1 cellular context compared by ENCODE assay signal in the genomic region with DNA sequence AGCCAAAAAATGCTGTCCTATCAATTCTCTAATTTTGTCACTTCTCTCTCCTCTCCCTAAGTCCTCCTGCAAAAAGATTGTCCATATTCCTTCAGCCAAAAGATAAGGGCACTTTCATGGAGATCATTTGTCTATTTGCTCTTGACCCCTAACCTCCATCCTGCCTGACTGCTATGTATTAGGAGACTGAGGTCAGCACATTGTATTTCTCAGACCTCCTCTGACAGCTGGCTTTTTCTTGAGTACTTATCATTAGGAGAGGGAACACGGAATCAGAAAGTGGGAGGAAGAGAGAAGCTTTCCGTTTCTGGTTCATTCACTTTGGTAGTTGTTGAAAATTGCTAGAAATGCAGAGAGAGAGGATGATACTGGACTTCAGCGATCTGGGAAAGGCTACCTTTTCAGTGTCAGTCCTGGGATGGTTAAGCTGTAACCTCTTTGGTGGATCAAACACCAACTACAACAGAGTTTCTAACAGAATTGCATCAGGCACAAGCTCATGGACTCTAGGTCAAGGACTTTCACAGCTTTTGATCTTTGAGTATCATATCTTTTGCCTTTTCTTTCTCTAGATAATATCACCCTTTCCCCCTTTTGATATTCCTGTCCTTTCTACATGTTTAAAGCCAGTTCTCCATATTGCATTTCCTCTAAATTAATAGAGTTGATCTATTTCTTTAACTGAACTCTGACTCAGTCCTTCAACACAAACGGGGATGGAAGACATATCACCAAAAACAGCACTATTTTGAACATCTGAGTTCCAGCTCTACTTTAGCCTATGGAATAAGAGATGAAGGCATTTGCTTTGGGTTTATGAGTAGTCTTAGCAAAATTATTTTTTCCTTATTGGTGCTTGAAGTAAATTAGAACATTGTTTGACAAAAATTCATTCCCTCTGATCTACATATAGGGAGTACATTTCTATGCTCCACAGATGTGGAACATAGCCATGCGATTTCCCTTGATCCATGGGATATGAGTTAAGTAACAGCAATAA.
TF ChIP-seq lines count a peak whose summit lies in the region.

No MANE protein-coding gene starts in this region.

TF ChIP-seq in HepG2, 621 proteins besides CTCF, POLR2A, EP300 and RAD21 (continued from another document and continues in another):
- TF ChIP-seq ZBTB39 (CRISPR knock-in tag; IDR thresholded peaks at IDR 0.05) (no peak), TEF (CRISPR knock-in tag; IDR thresholded peaks at IDR 0.05) (no peak), ZBTB3 (CRISPR knock-in tag; IDR thresholded peaks at IDR 0.05; ENCODE audit: borderline replicate concordance, low read depth) (no peak), TOPORS (CRISPR knock-in tag; IDR thresholded peaks at IDR 0.05) (0 out of 2 replicates have a peak, but pooled peaks have one; percentile 60), MBD4 (IDR thresholded peaks at IDR 0.05; ENCODE audit: borderline replicate concordance, low read length) (peak; percentile 87; the same call in 1 of the 2 replicates), ATF2 (CRISPR knock-in tag; IDR thresholded peaks at IDR 0.05) (peak; percentile 69; the same call in 1 of the 2 replicates), GLI4 (CRISPR knock-in tag; IDR thresholded peaks at IDR 0.05; ENCODE audit: borderline replicate concordance) (no peak), ZNF768 (CRISPR knock-in tag; IDR thresholded peaks at IDR 0.05) (no peak), ZNF543 (CRISPR knock-in tag; IDR thresholded peaks at IDR 0.05) (peak; percentile 48; the same call in 1 of the 2 replicates), FOXP1 (IDR thresholded peaks at IDR 0.05) (no peak), FOXP1 (CRISPR knock-in tag; IDR thresholded peaks at IDR 0.05) (peak; percentile 77), HOXD1 (CRISPR knock-in tag; IDR thresholded peaks at IDR 0.05) (no peak), GATAD2A (CRISPR knock-in tag; IDR thresholded peaks at IDR 0.05) (peak; percentile 94), JUN (CRISPR knock-in tag; IDR thresholded peaks at IDR 0.05) (no peak), MYC (CRISPR knock-in tag; IDR thresholded peaks at IDR 0.05; ENCODE audit: borderline replicate concordance) (no peak), ZNF333 (CRISPR knock-in tag; IDR thresholded peaks at IDR 0.05; ENCODE audit: borderline replicate concordance) (no peak), ZNF782 (CRISPR knock-in tag; IDR thresholded peaks at IDR 0.05; ENCODE audit: borderline replicate concordance) (no peak), FOXM1 (CRISPR knock-in tag; IDR thresholded peaks at IDR 0.05) (no peak), ZFY (CRISPR knock-in tag; IDR thresholded peaks at IDR 0.05) (no peak), RBM39 (IDR thresholded peaks at IDR 0.05; ENCODE audit: low read depth, low read length, poor library complexity, severe bottlenecking) (no peak), KMT2B (CRISPR knock-in tag; IDR thresholded peaks at IDR 0.05) (no peak), ISL2 (CRISPR knock-in tag; IDR thresholded peaks at IDR 0.05) (peak; percentile 93), ZNF792 (CRISPR knock-in tag; IDR thresholded peaks at IDR 0.05) (0 out of 2 replicates have a peak, but pooled peaks have one; percentile 20), TSC22D2 (CRISPR knock-in tag; IDR thresholded peaks at IDR 0.05; ENCODE audit: borderline replicate concordance) (no peak), ZNF570 (CRISPR knock-in tag; IDR thresholded peaks at IDR 0.05; ENCODE audit: borderline replicate concordance) (no peak), NFYC (CRISPR knock-in tag; IDR thresholded peaks at IDR 0.05) (no peak), PHB2 (IDR thresholded peaks at IDR 0.05; ENCODE audit: partially characterized antibody) (no peak), THRA (CRISPR knock-in tag; IDR thresholded peaks at IDR 0.05; ENCODE audit: borderline replicate concordance) (peak; percentile 37; the same call in 1 of the 2 replicates), ZNF121 (CRISPR knock-in tag; IDR thresholded peaks at IDR 0.05) (no peak), HDAC2 (CRISPR knock-in tag; IDR thresholded peaks at IDR 0.05) (peak; percentile 87), SALL1 (CRISPR knock-in tag; IDR thresholded peaks at IDR 0.05) (peak; percentile 75; the same call in 1 of the 2 replicates), ZNF790 (CRISPR knock-in tag; IDR thresholded peaks at IDR 0.05; ENCODE audit: borderline replicate concordance) (no peak), CHD4 (IDR thresholded peaks at IDR 0.05; ENCODE audit: borderline replicate concordance, low read length) (0 out of 2 replicates have a peak, but pooled peaks have one; percentile 47), ZSCAN25 (CRISPR knock-in tag; IDR thresholded peaks at IDR 0.05) (0 out of 2 replicates have a peak, but pooled peaks have one; percentile 5), U2AF2 (IDR thresholded peaks at IDR 0.05; ENCODE audit: low read depth, low read length) (no peak), ZNF430 (CRISPR knock-in tag; IDR thresholded peaks at IDR 0.05) (0 out of 2 replicates have a peak, but pooled peaks have one; percentile 54), TGIF2 (CRISPR knock-in tag; IDR thresholded peaks at IDR 0.05) (0 out of 2 replicates have a peak, but pooled peaks have one; percentile 21), ZNF12 (CRISPR knock-in tag; IDR thresholded peaks at IDR 0.05) (0 out of 2 replicates have a peak, but pooled peaks have one; percentile 49)
- TF ChIP-seq, protein P1, sequence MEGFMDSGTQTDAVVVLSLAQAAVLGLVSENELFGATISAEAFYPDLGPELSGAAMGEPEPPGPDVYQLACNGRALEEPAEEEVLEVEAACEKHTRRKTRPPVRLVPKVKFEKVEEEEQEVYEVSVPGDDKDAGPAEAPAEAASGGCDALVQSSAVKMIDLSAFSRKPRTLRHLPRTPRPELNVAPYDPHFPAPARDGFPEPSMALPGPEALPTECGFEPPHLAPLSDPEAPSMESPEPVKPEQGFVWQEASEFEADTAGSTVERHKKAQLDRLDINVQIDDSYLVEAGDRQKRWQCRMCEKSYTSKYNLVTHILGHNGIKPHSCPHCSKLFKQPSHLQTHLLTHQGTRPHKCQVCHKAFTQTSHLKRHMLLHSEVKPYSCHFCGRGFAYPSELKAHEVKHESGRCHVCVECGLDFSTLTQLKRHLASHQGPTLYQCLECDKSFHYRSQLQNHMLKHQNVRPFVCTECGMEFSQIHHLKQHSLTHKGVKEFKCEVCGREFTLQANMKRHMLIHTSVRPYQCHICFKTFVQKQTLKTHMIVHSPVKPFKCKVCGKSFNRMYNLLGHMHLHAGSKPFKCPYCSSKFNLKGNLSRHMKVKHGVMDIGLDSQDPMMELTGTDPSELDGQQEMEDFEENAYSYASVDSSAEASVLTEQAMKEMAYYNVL (CRISPR knock-in tag; IDR thresholded peaks at IDR 0.05; ENCODE audit: borderline replicate concordance) = peak; percentile 98
- TF ChIP-seq, protein P2, sequence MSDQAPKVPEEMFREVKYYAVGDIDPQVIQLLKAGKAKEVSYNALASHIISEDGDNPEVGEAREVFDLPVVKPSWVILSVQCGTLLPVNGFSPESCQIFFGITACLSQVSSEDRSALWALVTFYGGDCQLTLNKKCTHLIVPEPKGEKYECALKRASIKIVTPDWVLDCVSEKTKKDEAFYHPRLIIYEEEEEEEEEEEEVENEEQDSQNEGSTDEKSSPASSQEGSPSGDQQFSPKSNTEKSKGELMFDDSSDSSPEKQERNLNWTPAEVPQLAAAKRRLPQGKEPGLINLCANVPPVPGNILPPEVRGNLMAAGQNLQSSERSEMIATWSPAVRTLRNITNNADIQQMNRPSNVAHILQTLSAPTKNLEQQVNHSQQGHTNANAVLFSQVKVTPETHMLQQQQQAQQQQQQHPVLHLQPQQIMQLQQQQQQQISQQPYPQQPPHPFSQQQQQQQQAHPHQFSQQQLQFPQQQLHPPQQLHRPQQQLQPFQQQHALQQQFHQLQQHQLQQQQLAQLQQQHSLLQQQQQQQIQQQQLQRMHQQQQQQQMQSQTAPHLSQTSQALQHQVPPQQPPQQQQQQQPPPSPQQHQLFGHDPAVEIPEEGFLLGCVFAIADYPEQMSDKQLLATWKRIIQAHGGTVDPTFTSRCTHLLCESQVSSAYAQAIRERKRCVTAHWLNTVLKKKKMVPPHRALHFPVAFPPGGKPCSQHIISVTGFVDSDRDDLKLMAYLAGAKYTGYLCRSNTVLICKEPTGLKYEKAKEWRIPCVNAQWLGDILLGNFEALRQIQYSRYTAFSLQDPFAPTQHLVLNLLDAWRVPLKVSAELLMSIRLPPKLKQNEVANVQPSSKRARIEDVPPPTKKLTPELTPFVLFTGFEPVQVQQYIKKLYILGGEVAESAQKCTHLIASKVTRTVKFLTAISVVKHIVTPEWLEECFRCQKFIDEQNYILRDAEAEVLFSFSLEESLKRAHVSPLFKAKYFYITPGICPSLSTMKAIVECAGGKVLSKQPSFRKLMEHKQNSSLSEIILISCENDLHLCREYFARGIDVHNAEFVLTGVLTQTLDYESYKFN (CRISPR knock-in tag; conservative IDR thresholded peaks at IDR 0.05) = peak; percentile 93
- TF ChIP-seq, protein P3, sequence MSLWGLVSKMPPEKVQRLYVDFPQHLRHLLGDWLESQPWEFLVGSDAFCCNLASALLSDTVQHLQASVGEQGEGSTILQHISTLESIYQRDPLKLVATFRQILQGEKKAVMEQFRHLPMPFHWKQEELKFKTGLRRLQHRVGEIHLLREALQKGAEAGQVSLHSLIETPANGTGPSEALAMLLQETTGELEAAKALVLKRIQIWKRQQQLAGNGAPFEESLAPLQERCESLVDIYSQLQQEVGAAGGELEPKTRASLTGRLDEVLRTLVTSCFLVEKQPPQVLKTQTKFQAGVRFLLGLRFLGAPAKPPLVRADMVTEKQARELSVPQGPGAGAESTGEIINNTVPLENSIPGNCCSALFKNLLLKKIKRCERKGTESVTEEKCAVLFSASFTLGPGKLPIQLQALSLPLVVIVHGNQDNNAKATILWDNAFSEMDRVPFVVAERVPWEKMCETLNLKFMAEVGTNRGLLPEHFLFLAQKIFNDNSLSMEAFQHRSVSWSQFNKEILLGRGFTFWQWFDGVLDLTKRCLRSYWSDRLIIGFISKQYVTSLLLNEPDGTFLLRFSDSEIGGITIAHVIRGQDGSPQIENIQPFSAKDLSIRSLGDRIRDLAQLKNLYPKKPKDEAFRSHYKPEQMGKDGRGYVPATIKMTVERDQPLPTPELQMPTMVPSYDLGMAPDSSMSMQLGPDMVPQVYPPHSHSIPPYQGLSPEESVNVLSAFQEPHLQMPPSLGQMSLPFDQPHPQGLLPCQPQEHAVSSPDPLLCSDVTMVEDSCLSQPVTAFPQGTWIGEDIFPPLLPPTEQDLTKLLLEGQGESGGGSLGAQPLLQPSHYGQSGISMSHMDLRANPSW (CRISPR knock-in tag; IDR thresholded peaks at IDR 0.05; ENCODE audit: borderline replicate concordance) = 0 out of 2 replicates have a peak, but pooled peaks have one; percentile 47
- TF ChIP-seq, protein P4, sequence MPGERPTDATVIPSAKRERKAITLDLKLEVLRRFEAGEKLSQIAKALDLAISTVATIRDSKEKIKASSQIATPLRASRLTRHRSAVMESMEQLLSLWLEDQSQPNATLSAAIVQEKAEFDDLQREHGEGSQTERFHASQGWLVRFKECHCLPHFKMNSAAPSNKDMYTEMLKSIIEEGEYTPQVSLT (CRISPR knock-in tag; IDR thresholded peaks at IDR 0.05; ENCODE audit: borderline replicate concordance, low read depth) = no peak
- TF ChIP-seq, protein P5, sequence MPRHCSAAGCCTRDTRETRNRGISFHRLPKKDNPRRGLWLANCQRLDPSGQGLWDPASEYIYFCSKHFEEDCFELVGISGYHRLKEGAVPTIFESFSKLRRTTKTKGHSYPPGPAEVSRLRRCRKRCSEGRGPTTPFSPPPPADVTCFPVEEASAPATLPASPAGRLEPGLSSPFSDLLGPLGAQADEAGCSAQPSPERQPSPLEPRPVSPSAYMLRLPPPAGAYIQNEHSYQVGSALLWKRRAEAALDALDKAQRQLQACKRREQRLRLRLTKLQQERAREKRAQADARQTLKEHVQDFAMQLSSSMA (CRISPR knock-in tag; IDR thresholded peaks at IDR 0.05) = no peak
